In the genomic region with DNA sequence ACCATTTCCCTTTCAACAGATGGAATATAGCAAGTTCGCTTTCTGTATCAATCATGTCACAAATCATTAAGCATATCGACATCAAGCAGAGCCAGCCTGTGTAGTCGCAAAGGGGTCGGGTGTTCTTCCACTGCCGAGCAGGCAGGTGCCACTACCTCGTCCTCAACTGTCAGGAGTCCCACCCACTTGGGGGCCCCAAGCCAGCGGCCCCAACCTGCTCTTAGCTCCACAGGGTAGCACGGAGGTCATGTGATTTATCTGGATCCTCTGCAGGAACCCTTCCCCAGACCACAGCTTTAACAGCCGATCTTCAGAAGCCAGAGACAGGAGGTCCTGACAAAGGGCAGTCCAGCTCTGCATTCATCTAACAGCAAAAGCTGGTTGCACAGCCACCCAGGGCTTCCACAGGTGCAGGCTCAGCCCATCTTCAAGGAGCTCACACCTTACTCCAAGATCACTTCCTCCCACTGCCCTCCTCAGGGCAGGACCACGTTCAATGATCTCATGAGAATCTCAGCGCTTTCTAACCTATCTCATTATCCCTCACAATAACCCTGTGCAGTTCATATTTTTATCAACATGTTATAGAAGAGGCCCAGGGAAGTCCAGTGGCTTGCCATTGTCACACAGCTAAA, we compare ENCODE assay signal across 21 cellular contexts.
"Had no signal": no experiment of that assay in that cellular context is flagged by ENCODE, and none has a peak within 500 bp of the region (broad histone marks: within the 10 kb centered on the region; RNA-seq: fewer than 3 reads in every experiment).

No MANE protein-coding gene starts in this region.

- H3K36me3 ChIP-seq: cardiac muscle cell, lower lobe of right lung, prostate gland, suprapubic skin, transverse colon had no signal

- H3K9me3 ChIP-seq: lower lobe of right lung, prostate gland, suprapubic skin, transverse colon had no signal

- H3K79me2 ChIP-seq: hepatocyte had no signal

- H3K27ac ChIP-seq: cardiac muscle cell, hepatocyte, lower lobe of right lung, prostate gland, skin epidermis, suprapubic skin, transverse colon had no signal

- ATAC-seq: activated CD4-positive, CD25-positive, alpha-beta regulatory T cell treated with anti-CD3 and anti-CD28 coated beads, Interleukin-2, amount 50 U/mL, for 24 hours; left colon; lower lobe of right lung; natural killer cell treated with Interleukin-12 subunit alpha and Interleukin-12 subunit beta and Interleukin-15 and Interleukin-18, amount 100 ng/mL, for 72 hours; right cardiac atrium; stimulated activated naive CD8-positive, alpha-beta T cell treated with anti-CD3 and anti-CD28 coated beads, Interleukin-15, amount 100 ng/mL, for 72 hours had no signal

- H3K36me3 Mint-ChIP-seq: activated naive CD8-positive, alpha-beta T cell; natural killer cell treated with Interleukin-12 subunit alpha and Interleukin-12 subunit beta and Interleukin-15 and Interleukin-18, amount 100 ng/mL, for 72 hours had no signal

- H3K27ac Mint-ChIP-seq: activated naive CD8-positive, alpha-beta T cell; activated T-helper 1 cell treated with anti-CD3 and anti-CD28 coated beads, Interleukin-12 subunit alpha, Interleukin-12 subunit beta, Interleukin-2, Interleukin-4 antibody, amounts not matched to agents 30 ng/mL and 10 ng/mL and 1 ng/mL, durations not matched to agents 14 hours and 24 hours and 36 hours; natural killer cell treated with Interleukin-12 subunit alpha and Interleukin-12 subunit beta and Interleukin-15 and Interleukin-18, amount 100 ng/mL, for 72 hours; stimulated activated naive CD8-positive, alpha-beta T cell treated with anti-CD3 and anti-CD28 coated beads, Interleukin-15, amount 100 ng/mL, for 72 hours had no signal

- H3K4me2 ChIP-seq: hepatocyte had no signal

- H3K9me3 Mint-ChIP-seq: activated T-helper 1 cell treated with anti-CD3 and anti-CD28 coated beads, Interleukin-12 subunit alpha, Interleukin-12 subunit beta, Interleukin-2, Interleukin-4 antibody, amounts not matched to agents 30 ng/mL and 10 ng/mL and 1 ng/mL, durations not matched to agents 14 hours and 24 hours and 36 hours; natural killer cell treated with Interleukin-12 subunit alpha and Interleukin-12 subunit beta and Interleukin-15 and Interleukin-18, amount 100 ng/mL, for 72 hours; stimulated activated naive CD8-positive, alpha-beta T cell treated with anti-CD3 and anti-CD28 coated beads, Interleukin-15, amount 100 ng/mL, for 72 hours had no signal

- H3K4me3 ChIP-seq: cardiac muscle cell, hepatocyte, lower lobe of right lung, prostate gland, skin epidermis, suprapubic skin, transverse colon had no signal

- H3K4me1 ChIP-seq: lower lobe of right lung, prostate gland, suprapubic skin had no signal

- H2AFZ ChIP-seq: hepatocyte had no signal

- H3K4me3 Mint-ChIP-seq: activated naive CD8-positive, alpha-beta T cell; activated T-helper 1 cell treated with anti-CD3 and anti-CD28 coated beads, Interleukin-12 subunit alpha, Interleukin-12 subunit beta, Interleukin-2, Interleukin-4 antibody, amounts not matched to agents 30 ng/mL and 10 ng/mL and 1 ng/mL, durations not matched to agents 14 hours and 24 hours and 36 hours; natural killer cell treated with Interleukin-12 subunit alpha and Interleukin-12 subunit beta and Interleukin-15 and Interleukin-18, amount 100 ng/mL, for 72 hours; stimulated activated naive CD8-positive, alpha-beta T cell treated with anti-CD3 and anti-CD28 coated beads, Interleukin-15, amount 100 ng/mL, for 72 hours had no signal

- H3K4me1 Mint-ChIP-seq: stimulated activated naive CD8-positive, alpha-beta T cell treated with anti-CD3 and anti-CD28 coated beads, Interleukin-15, amount 100 ng/mL, for 72 hours had no signal

- DNase-seq: activated CD4-positive, alpha-beta T cell treated with anti-CD3 and anti-CD28 coated beads, Interleukin-2, amount 50 U/mL, for 1 hour; activated gamma-delta T cell treated with Interleukin-2 at 50 U/mL for 16 hours; activated T-cell treated with anti-CD3 and anti-CD28 coated beads for 4 hours; foreskin fibroblast; left colon; lower lobe of right lung; occipital lobe; right cardiac atrium; stimulated activated CD4-positive, alpha-beta T cell treated with anti-CD3 and anti-CD28 coated beads, Interleukin-2, amount 100 ng/mL, for 48 hours; stimulated activated naive CD8-positive, alpha-beta T cell treated with anti-CD3 and anti-CD28 coated beads, Interleukin-15, amount 100 ng/mL, for 72 hours; T1000; transverse colon had no signal

- H3K27me3 ChIP-seq: cardiac muscle cell, hepatocyte had no signal
